In the genomic region with DNA sequence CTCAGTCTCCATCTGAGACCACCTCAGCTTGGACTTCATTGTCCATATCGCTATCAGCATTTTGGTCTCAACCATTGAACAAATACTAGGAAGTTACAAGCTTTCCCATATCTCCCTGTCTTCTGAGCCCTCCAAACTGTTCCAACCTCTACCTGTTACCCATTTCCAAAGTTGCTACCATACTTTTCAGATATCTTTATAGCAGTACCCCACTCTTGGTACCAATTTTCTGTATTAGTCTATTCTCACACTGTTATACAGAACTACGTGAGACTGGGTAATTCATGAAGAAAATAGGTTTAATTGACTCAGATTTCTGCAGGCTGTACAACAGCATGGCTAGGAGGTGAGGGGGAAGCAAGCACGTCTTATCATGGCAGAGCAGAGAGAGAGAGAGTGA, we compare ENCODE assay signal across 15 cellular contexts.
"Had no signal": no experiment of that assay in that cellular context is flagged by ENCODE, and none has a peak within 500 bp of the region (broad histone marks: within the 10 kb centered on the region; RNA-seq: fewer than 3 reads in every experiment).

No MANE protein-coding gene starts in this region.

- H3K4me1 ChIP-seq: right atrium auricular region, transverse colon had no signal

- DNase-seq: activated CD8-positive, alpha-beta memory T cell treated with anti-CD3 and anti-CD28 coated beads for 24 hours; aorta; dorsolateral prefrontal cortex; lower lobe of right lung; naive B cell; nucleus accumbens; SHP77 treated with DMSO at 0.1 percent for 48 hours; stimulated activated CD4-positive, alpha-beta T cell treated with anti-CD3 and anti-CD28 coated beads, Interleukin-4, amount 100 ng/mL, for 4 hours; transverse colon had no signal

- H3K27me3 ChIP-seq: dorsolateral prefrontal cortex, right atrium auricular region, transverse colon had no signal

- H3K4me3 ChIP-seq: dorsolateral prefrontal cortex, lower lobe of right lung, right atrium auricular region, skin epidermis, transverse colon had no signal

- H3K27ac ChIP-seq: dorsolateral prefrontal cortex, lower lobe of right lung, right atrium auricular region, skin epidermis, transverse colon had no signal

- H3K27ac Mint-ChIP-seq: activated naive CD8-positive, alpha-beta T cell; naive B cell; T-helper 2 cell treated with Interferon-gamma antibody and Interleukin-4, amounts not matched to agents 5 μg/mL and 100 μg/mL, for 36 hours had no signal

- ATAC-seq: activated CD4-positive, CD25-positive, alpha-beta regulatory T cell treated with anti-CD3 and anti-CD28 coated beads, Interleukin-2, amount 50 U/mL, for 24 hours; esophagus mucosa; lower lobe of right lung had no signal

- H3K27me3 Mint-ChIP-seq: activated naive CD8-positive, alpha-beta T cell; naive B cell had no signal

- H3K36me3 ChIP-seq: lower lobe of right lung, right atrium auricular region, transverse colon had no signal

- H3K4me3 Mint-ChIP-seq: activated naive CD8-positive, alpha-beta T cell; naive B cell; T-helper 2 cell treated with Interferon-gamma antibody and Interleukin-4, amounts not matched to agents 5 μg/mL and 100 μg/mL, for 36 hours had no signal
